19 cellular contexts compared by ENCODE assay signal in the genomic region with DNA sequence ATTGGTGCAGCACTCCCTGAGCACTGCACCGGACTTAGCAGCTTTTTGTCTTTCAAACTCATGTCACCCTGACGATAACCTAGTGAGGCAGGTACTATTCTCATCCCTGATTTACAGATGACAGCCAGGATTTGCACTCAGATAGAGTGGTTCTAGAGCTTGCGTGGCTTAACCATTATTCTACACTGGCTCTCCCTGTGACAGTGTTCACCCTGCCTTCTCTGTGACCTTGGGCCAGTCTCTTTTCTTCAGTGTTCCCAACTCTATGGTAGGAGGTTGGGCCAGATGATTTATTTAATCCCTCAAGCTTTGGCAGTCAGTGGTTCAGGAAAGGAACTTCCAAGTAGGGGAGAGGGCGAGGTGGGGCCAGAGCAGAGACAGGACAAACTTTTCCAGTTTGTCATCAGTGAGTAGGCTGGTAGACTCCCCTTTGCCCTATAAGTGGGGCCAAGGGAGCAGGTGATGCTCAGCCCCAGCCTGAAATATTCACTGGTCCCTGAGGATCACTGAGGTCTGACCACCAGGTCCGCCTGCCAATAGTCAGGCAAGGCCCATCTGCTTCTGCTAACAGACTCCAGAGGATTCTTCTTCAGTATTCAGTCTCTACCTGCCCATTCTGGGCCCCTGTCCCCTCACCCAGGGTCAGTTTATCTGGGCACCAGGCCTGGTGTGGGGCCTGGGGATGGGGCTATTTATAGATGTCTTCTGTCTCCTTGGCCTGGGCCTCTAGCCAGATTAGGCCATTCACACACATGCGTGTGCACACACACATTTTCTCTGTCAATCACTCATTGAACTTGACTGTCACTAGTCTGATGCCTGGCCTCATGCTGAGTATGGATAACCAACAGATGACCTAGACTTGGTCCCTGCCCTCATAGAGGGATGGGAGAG. TPM values are rescaled to one million over a fixed set of nuclear protein-coding genes. Genes with fewer than 3 reads are reported as not detected.
DNase-seq lines count a peak whose midpoint lies in the region; ATAC-seq, FAIRE-seq and TF ChIP-seq lines count a peak whose summit lies in the region.
"Had no signal": no experiment of that assay in that cellular context is flagged by ENCODE, and none has a peak within 500 bp of the region (broad histone marks: within the 10 kb centered on the region; RNA-seq: fewer than 3 reads in every experiment).

No MANE protein-coding gene starts in this region.

- CTCF ChIA-PET in H1 (lab: Charles Lee; ENCODE audit: partially characterized antibody), result no interaction called here

- H3K4me3 ChIP-seq in MG63, result no peak overlapping the region
- H3K4me3 ChIP-seq in H1 (ENCODE audit: extremely low read depth in 1 of 4, insufficient read depth in 2 of 4, low read depth in 3 of 4, low read length in 4 of 4), result no peak overlapping the region
- no peak overlapping the region for H3K4me3 ChIP-seq in thoracic aorta
- H3K4me3 ChIP-seq in sigmoid colon, result no peak overlapping the region
- H3K4me3 ChIP-seq: smooth muscle cell had no signal

- H3K27ac ChIP-seq in H1 (ENCODE audit: low read depth, low read length), result no peak overlapping the region
- no peak overlapping the region for H3K27ac ChIP-seq in thoracic aorta
- no peak overlapping the region for H3K27ac ChIP-seq in sigmoid colon

- no peak overlapping the region for H3K56ac ChIP-seq in H1 (replicated peaks; ENCODE audit: insufficient read length, low read depth, low read length)

- H3K9ac ChIP-seq in H1 (replicated peaks in 1 of 4; ENCODE audit: extremely low read depth in 1 of 4, low read depth in 3 of 4, low read length in 3 of 4), result no peak overlapping the region

- no peak overlapping the region for H4K91ac ChIP-seq in H1 (replicated peaks; ENCODE audit: insufficient read length, low read length)

- no peak overlapping the region for H3K23ac ChIP-seq in H1 (ENCODE audit: insufficient read length)

- no peak for FAIRE-seq in H1 (lab: Jason Lieb, UNC)
- FAIRE-seq: H54, HTR-8/SVneo, islet of Langerhans had no signal

- WGBS in H1 (ENCODE audit: extremely low coverage in 1 of 2, insufficient coverage in 1 of 2, insufficient read length in 1 of 2, insufficient replicate concordance in 2 of 2, low coverage in 1 of 2, low lambda C conversion rate in 2 of 2, missing lambda C conversion rate in 1 of 2), 2 experiments, result 73% methylated on average over 6 of the region's 6 CpGs; no CpG with 5 or more reads in 1 of the 2 experiments
- 34 to 75% methylated on average over 6 of the region's 6 CpGs for WGBS in sigmoid colon, 2 donors

- H3K4ac ChIP-seq in H1 (replicated peaks; ENCODE audit: insufficient read length, low read depth, low read length), result no peak overlapping the region

- no peak overlapping the region for H3K4me3 Mint-ChIP-seq in activated T-cell treated with anti-CD3 and anti-CD28 coated beads, Interleukin-2, amount 50 U/mL, for 72 hours
- H3K4me3 Mint-ChIP-seq: activated naive CD8-positive, alpha-beta T cell treated with anti-CD3 and anti-CD28 coated beads, Interleukin-2, amount 10 ng/mL, durations not matched to agents 7 days and 5 days; CD4-positive, alpha-beta memory T cell; dendritic cell treated with granulocyte-macrophage colony-stimulating factor and Interleukin-4, amounts not matched to agents 40 ng/mL and 50 ng/mL, for 4 days; naive B cell had no signal

- no peaks in the 10 kb centered on the region for H3K36me3 ChIP-seq in MG63
- no peaks in the 10 kb centered on the region for H3K36me3 ChIP-seq in H1 (ENCODE audit: control insufficient read depth in 2 of 4, insufficient read depth in 4 of 4, low read length in 3 of 4)
- no peaks in the 10 kb centered on the region for H3K36me3 ChIP-seq in thoracic aorta
- H3K36me3 ChIP-seq in sigmoid colon, result no peaks in the 10 kb centered on the region

- H3K23me2 ChIP-seq in H1 (ENCODE audit: low read depth, low read length), result no peaks in the 10 kb centered on the region

- peak; percentile 25 for ATAC-seq in thoracic aorta (ENCODE audit: insufficient number of reproducible peaks, low FRiP score, low read depth)
- no peak for ATAC-seq in activated T-cell treated with anti-CD3 and anti-CD28 coated beads, Interleukin-2, amount 50 U/mL, for 72 hours (replicated peaks in 1 of 2)

- TF ChIP-seq POLR2A in H1 (IDR thresholded peaks at IDR 0.05; ENCODE audit: control extremely low read depth in 1 of 2, low read depth in 2 of 2, low read length in 2 of 2) (no peak), sigmoid colon (IDR thresholded peaks at IDR 0.05) (no peak)

- TF ChIP-seq EP300 in H1 (IDR thresholded peaks at IDR 0.05; ENCODE audit: borderline replicate concordance in 1 of 2, low read depth in 2 of 2, low read length in 2 of 2) (no peak), sigmoid colon (IDR thresholded peaks at IDR 0.05) (no peak)

- peak; percentile 91 for DNase-seq in MG63
- DNase-seq in H1 (ENCODE audit: low read depth in 1 of 2, low spot score in 2 of 2), result no peak
- DNase-seq in kidney tubule cell (ENCODE audit: low spot score), result peak; percentile 68
- no peak for DNase-seq in thoracic aorta (ENCODE audit: low spot score)
- no peak for DNase-seq in stimulated activated CD4-positive, alpha-beta T cell treated with anti-CD3 and anti-CD28 coated beads, Interleukin-4, amount 100 ng/mL, for 24 hours
- DNase-seq in activated CD8-positive, alpha-beta memory T cell treated with anti-CD3 and anti-CD28 coated beads, Interleukin-2, amount 50 U/mL, for 4 hours, result no peak
- no peak for DNase-seq in sigmoid colon
- DNase-seq in activated T-cell treated with anti-CD3 and anti-CD28 coated beads, Interleukin-2, amount 50 U/mL, for 72 hours, result no peak
- DNase-seq: activated CD4-positive, CD25-positive, alpha-beta regulatory T cell treated with anti-CD3 and anti-CD28 coated beads, Interleukin-2, amount 50 U/mL, for 72 hours; activated naive CD8-positive, alpha-beta T cell treated with anti-CD3 and anti-CD28 coated beads, Interleukin-2, amount 10 ng/mL, durations not matched to agents 7 days and 5 days; CD4-positive, alpha-beta memory T cell; naive B cell; NCI-H226 had no signal

- H3K14ac ChIP-seq in H1 (ENCODE audit: insufficient read length), result no peak overlapping the region

- H4K8ac ChIP-seq in H1 (ENCODE audit: extremely low read depth, insufficient read depth, low read length), result no peak overlapping the region

- H3K36me3 Mint-ChIP-seq in activated T-cell treated with anti-CD3 and anti-CD28 coated beads, Interleukin-2, amount 50 U/mL, for 72 hours (ENCODE audit: insufficient read depth in 2 of 2), result no peaks in the 10 kb centered on the region
- H3K36me3 Mint-ChIP-seq: activated naive CD8-positive, alpha-beta T cell treated with anti-CD3 and anti-CD28 coated beads, Interleukin-2, amount 10 ng/mL, durations not matched to agents 7 days and 5 days; CD4-positive, alpha-beta memory T cell; naive B cell had no signal

- no peak for TF ChIP-seq CTCF in H1 (IDR thresholded peaks at IDR 0.05; ENCODE audit: control extremely low read depth in 1 of 3, insufficient read depth in 1 of 3, low read depth in 1 of 3, low read length in 3 of 3)
- no peak for TF ChIP-seq CTCF in thoracic aorta (IDR thresholded peaks at IDR 0.05)
- TF ChIP-seq CTCF in sigmoid colon (IDR thresholded peaks at IDR 0.05), result no peak

- H2AK5ac ChIP-seq in H1 (ENCODE audit: low read depth, low read length), result no peak overlapping the region

- no peak overlapping the region for H2BK5ac ChIP-seq in H1 (ENCODE audit: low read depth, low read length)

- POLR2A ChIA-PET in H1 (lab: Charles Lee; ENCODE audit: partially characterized antibody), result interaction anchor here (0.9 to 1.3 kb wide), 2 partner anchors 9 to 55 kb away, joined by 3 read pairs; partner anchors contain the start of gene FABP3

- no peak overlapping the region for H4K5ac ChIP-seq in H1 (ENCODE audit: insufficient read length, low read depth, low read length)

- no peak for TF ChIP-seq RAD21 in H1 (IDR thresholded peaks at IDR 0.05 in 1 of 2, conservative IDR thresholded peaks at IDR 0.05 in 1 of 2; ENCODE audit: low read depth in 2 of 2, low read length in 2 of 2)

- H4K20me1 ChIP-seq in H1 (replicated peaks in 1 of 2; ENCODE audit: control insufficient read depth in 1 of 2, insufficient read depth in 2 of 2, low read length in 2 of 2), result no peaks in the 10 kb centered on the region

- no peak overlapping the region for H3K18ac ChIP-seq in H1 (ENCODE audit: extremely low read depth, low read length)

- H3K4me2 ChIP-seq in H1 (ENCODE audit: insufficient read depth in 1 of 2, low read depth in 2 of 2, low read length in 2 of 2), result no peak overlapping the region
- H3K4me2 ChIP-seq: smooth muscle cell had no signal

- no peak overlapping the region for H2BK20ac ChIP-seq in H1 (ENCODE audit: low read length)

- H3K27ac Mint-ChIP-seq in activated T-cell treated with anti-CD3 and anti-CD28 coated beads, Interleukin-2, amount 50 U/mL, for 72 hours, result no peak overlapping the region
- H3K27ac Mint-ChIP-seq: activated naive CD8-positive, alpha-beta T cell treated with anti-CD3 and anti-CD28 coated beads, Interleukin-2, amount 10 ng/mL, durations not matched to agents 7 days and 5 days; CD4-positive, alpha-beta memory T cell; dendritic cell treated with granulocyte-macrophage colony-stimulating factor and Interleukin-4, amounts not matched to agents 40 ng/mL and 50 ng/mL, for 4 days had no signal

- H3K27me3 ChIP-seq in MG63, result no peaks in the 10 kb centered on the region
- no peaks in the 10 kb centered on the region for H3K27me3 ChIP-seq in H1 (replicated peaks in 1 of 4; ENCODE audit: control insufficient read depth in 3 of 4, extremely low read depth in 1 of 4, insufficient read depth in 3 of 4, low read length in 3 of 4)
- no peaks in the 10 kb centered on the region for H3K27me3 ChIP-seq in thoracic aorta (replicated peaks; ENCODE audit: insufficient read depth)
- no peaks in the 10 kb centered on the region for H3K27me3 ChIP-seq in sigmoid colon

- no peak overlapping the region for H2BK120ac ChIP-seq in H1 (replicated peaks; ENCODE audit: low read depth, low read length)

- H3K27me3 Mint-ChIP-seq in activated T-cell treated with anti-CD3 and anti-CD28 coated beads, Interleukin-2, amount 50 U/mL, for 72 hours (ENCODE audit: low read depth), result peaks cover 15% of the 10 kb centered on the region

- intact Hi-C loops in sigmoid colon (cut with DNase I), result no loop called here

- H2BK12ac ChIP-seq in H1 (ENCODE audit: low read depth, low read length), result 0 out of 2 replicates have a peak overlapping the region, but pooled peaks have one; percentile 33

- no peaks in the 10 kb centered on the region for H3K79me1 ChIP-seq in H1 (ENCODE audit: low read depth, low read length)

- no peaks in the 10 kb centered on the region for H3K9me3 Mint-ChIP-seq in activated T-cell treated with anti-CD3 and anti-CD28 coated beads, Interleukin-2, amount 50 U/mL, for 72 hours
- H3K9me3 Mint-ChIP-seq: activated naive CD8-positive, alpha-beta T cell treated with anti-CD3 and anti-CD28 coated beads, Interleukin-2, amount 10 ng/mL, durations not matched to agents 7 days and 5 days; CD4-positive, alpha-beta memory T cell; dendritic cell treated with granulocyte-macrophage colony-stimulating factor and Interleukin-4, amounts not matched to agents 40 ng/mL and 50 ng/mL, for 4 days; naive B cell had no signal

- no peaks in the 10 kb centered on the region for H3K79me2 ChIP-seq in H1 (ENCODE audit: control insufficient read depth in 1 of 2, insufficient read depth in 2 of 2, low read length in 2 of 2)

- H2AFZ ChIP-seq in H1 (ENCODE audit: low read length), result no peak overlapping the region

- H3K9me3 ChIP-seq in MG63 (no peaks in the 10 kb centered on the region), H1 (ENCODE audit: insufficient read depth in 2 of 2, low read depth in 1 of 2, low read length in 1 of 2) (no peaks in the 10 kb centered on the region), thoracic aorta (no peaks in the 10 kb centered on the region), sigmoid colon (no peaks in the 10 kb centered on the region)

- H2BK15ac ChIP-seq in H1 (ENCODE audit: low read length), result no peak overlapping the region; the same call in 1 of the 2 replicates

- peaks cover 2% of the 10 kb centered on the region for H3K4me1 Mint-ChIP-seq in activated T-cell treated with anti-CD3 and anti-CD28 coated beads, Interleukin-2, amount 50 U/mL, for 72 hours (ENCODE audit: low read depth)
- H3K4me1 Mint-ChIP-seq: naive B cell had no signal

- peaks cover 0 to under 1% (median under 1%) of the 10 kb centered on the region in 4 experiments; a peak in 5 of 7 replicates for H3K4me1 ChIP-seq in H1 (replicated peaks in 1 of 4; ENCODE audit: control insufficient read depth in 3 of 4, insufficient read depth in 4 of 4, low read length in 3 of 4)
- peaks cover 0 to 26% of the 10 kb centered on the region in 2 donors for H3K4me1 ChIP-seq in thoracic aorta (ENCODE audit: control insufficient read depth in 1 of 2, low read depth in 2 of 2)
- H3K4me1 ChIP-seq in sigmoid colon, result no peaks in the 10 kb centered on the region

RNA-seq across cellular contexts. Expression of gene FABP3, which starts 8.8 kb away (rescaled TPM):
- 18.5 and 72.0 TPM in 2 replicates for total RNA-seq in MG63 (2014; rRNA removed; shearing (Covaris generic); ENCODE audit: low replicate concordance)
- 31.4 and 34.8 TPM in 2 replicates for total RNA-seq in H1 (2021; fragmentation: NEBNext Ultra II Directional; extraction: Animal tissue kit (Norgen Biotek cat#: 25700))
- polyA plus RNA-seq in H1 (2011; rRNA removed) (29.5 and 43.9 TPM in 2 replicates), sigmoid colon (10 to 100 TPM; 10.0 to 31.2 (median 16.4) TPM)
- polyA plus RNA-seq in H1 (2011; cell fraction: cytosol; rRNA removed), result 46.1 TPM
- polyA plus RNA-seq in H1 (2011; cell fraction: nucleus; rRNA removed), result 32.9 TPM
- polyA plus RNA-seq in H1 (2012, experiment 1 of 2), result 51.7 to 65.2 TPM (median 58.2 TPM) in 4 replicates
- 15.5 TPM for polyA plus RNA-seq in H1 (2012, experiment 2 of 2)
- polyA plus RNA-seq in H1 (2013, experiment 1 of 2), result 20.4 TPM
- polyA plus RNA-seq in H1 (2013, experiment 2 of 2), result 21.3 TPM
- polyA minus RNA-seq in H1 (2011; rRNA and poly(A)+ RNA removed), result 58.1 and 66.4 TPM in 2 replicates
- 20.0 TPM for polyA minus RNA-seq in H1 (2011; cell fraction: cytosol; rRNA and poly(A)+ RNA removed)
- 15.2 TPM for polyA minus RNA-seq in H1 (2011; cell fraction: nucleus; rRNA and poly(A)+ RNA removed)
- total RNA-seq in thoracic aorta (10 to 100 TPM; 19.2 to 28.6 TPM), sigmoid colon (10 to 100 TPM in 3 of 4 donors, 1 to 10 TPM in 1; 6.4 to 26.3 (median 19.6) TPM)
- not detected for total RNA-seq in activated T-cell treated with anti-CD3 and anti-CD28 coated beads, Interleukin-2, amount 50 U/mL, for 72 hours
- total RNA-seq: G401 had no signal
- polyA plus RNA-seq: CD4-positive, alpha-beta memory T cell had no signal

RNA-seq across cellular contexts. Expression of gene SERINC2, which starts 31.4 kb away (rescaled TPM):
- total RNA-seq in MG63 (2014; rRNA removed; shearing (Covaris generic); ENCODE audit: low replicate concordance), result 25.8 and 32.4 TPM in 2 replicates
- total RNA-seq in H1 (2021; fragmentation: NEBNext Ultra II Directional; extraction: Animal tissue kit (Norgen Biotek cat#: 25700)), result 30.8 and 31.4 TPM in 2 replicates
- polyA plus RNA-seq in H1 (2011; rRNA removed) (60.0 and 97.0 TPM in 2 replicates), sigmoid colon (100 to 1,000 TPM; 134 to 254 (median 219) TPM)
- polyA plus RNA-seq in H1 (2011; cell fraction: cytosol; rRNA removed), result 36.3 TPM
- 49.8 TPM for polyA plus RNA-seq in H1 (2011; cell fraction: nucleus; rRNA removed)
- polyA plus RNA-seq in H1 (2012, experiment 1 of 2), result 18.5 to 44.5 TPM (median 39.0 TPM) in 4 replicates
- 28.2 TPM for polyA plus RNA-seq in H1 (2012, experiment 2 of 2)
- 40.3 TPM for polyA plus RNA-seq in H1 (2013, experiment 1 of 2)
- polyA plus RNA-seq in H1 (2013, experiment 2 of 2), result 43.1 TPM
- 16.9 and 18.9 TPM in 2 replicates for polyA minus RNA-seq in H1 (2011; rRNA and poly(A)+ RNA removed)
- polyA minus RNA-seq in H1 (2011; cell fraction: cytosol; rRNA and poly(A)+ RNA removed), result 25.8 TPM
- polyA minus RNA-seq in H1 (2011; cell fraction: nucleus; rRNA and poly(A)+ RNA removed), result 14.2 TPM
- total RNA-seq in thoracic aorta (10 to 100 TPM in 1 of 2 donors, 1 to 10 TPM in 1; 7.6 to 12.3 TPM), sigmoid colon (under 1 TPM; 0.33 to 0.81 (median 0.63) TPM)
- total RNA-seq in activated T-cell treated with anti-CD3 and anti-CD28 coated beads, Interleukin-2, amount 50 U/mL, for 72 hours, result under 1 TPM; 0.23 to 0.31 TPM

Comparison
In these comparisons a context has a peak if more than half of its experiments do, and no peak if none do; other contexts are left out.
1. DNase-seq: peak in MG63 (single experiment) and kidney tubule cell (single experiment); none in H1 (0 of 2), thoracic aorta (single experiment), stimulated activated CD4-positive, alpha-beta T cell treated with anti-CD3 and anti-CD28 coated beads, Interleukin-4, amount 100 ng/mL, for 24 hours (single experiment), activated CD8-positive, alpha-beta memory T cell treated with anti-CD3 and anti-CD28 coated beads, Interleukin-2, amount 50 U/mL, for 4 hours (single experiment), sigmoid colon (single experiment) and activated T-cell treated with anti-CD3 and anti-CD28 coated beads, Interleukin-2, amount 50 U/mL, for 72 hours (0 of 2).
2. RNA of gene FABP3, which starts 8.8 kb away (total RNA-seq): 18.5 to 72.0 TPM in MG63, 31.4 to 34.8 TPM in H1, 19.2 to 28.6 TPM in thoracic aorta and 6.4 to 26.3 TPM in sigmoid colon; not detected in activated T-cell treated with anti-CD3 and anti-CD28 coated beads, Interleukin-2, amount 50 U/mL, for 72 hours; every median in the first group is over 4 times any median in the second.
3. RNA of gene SERINC2, which starts 31.4 kb away (total RNA-seq): 25.8 to 32.4 TPM in MG63, 30.8 to 31.4 TPM in H1 and 7.6 to 12.3 TPM in thoracic aorta; 0.33 to 0.81 TPM in sigmoid colon and 0.23 to 0.31 TPM in activated T-cell treated with anti-CD3 and anti-CD28 coated beads, Interleukin-2, amount 50 U/mL, for 72 hours; every median in the first group is over 4 times any median in the second.